8 cellular contexts compared by ENCODE assay signal in the genomic region with DNA sequence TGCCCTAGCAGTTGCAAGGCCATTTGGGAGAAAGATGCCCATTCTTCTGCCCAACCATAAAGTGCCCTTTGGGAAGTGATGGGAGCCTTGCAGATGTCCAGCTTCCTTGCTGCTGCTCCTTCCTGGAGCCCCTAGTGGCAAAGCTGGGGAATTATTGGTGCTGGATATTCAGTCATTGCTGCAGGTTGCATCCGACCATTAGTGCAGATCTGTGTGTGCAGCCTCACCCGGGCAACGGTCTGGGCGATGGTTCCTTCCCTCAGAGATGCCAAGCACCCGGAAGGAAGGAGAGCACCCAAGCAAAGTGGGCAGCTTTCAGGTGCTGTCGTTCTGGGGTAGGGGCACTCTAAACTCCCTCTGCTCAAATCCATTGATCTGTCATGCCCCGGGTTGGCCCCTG.
A peak's percentile ranks its signal among the peaks of the same experiment; 100 is the strongest.
DNase-seq lines count a peak whose midpoint lies in the region; ATAC-seq and TF ChIP-seq lines count a peak whose summit lies in the region.

No MANE protein-coding gene starts in this region.

- no peak overlapping the region for H3K27ac Mint-ChIP-seq in stimulated activated memory B cell treated with anti-CD40 and anti-IgM and Interleukin-4, amounts not matched to agents 10 μg/mL and 1 μg/mL and 100 μg/mL, for 72 hours

- H4K91ac ChIP-seq in mesenchymal stem cell (ENCODE audit: low read length) = no peak overlapping the region

- no peak overlapping the region for H2BK5ac ChIP-seq in mesenchymal stem cell (ENCODE audit: low read depth, low read length, poor library complexity, severe bottlenecking)

- H3K4me3 ChIP-seq in GM12865 (ENCODE audit: low read depth, low read length) (no peak overlapping the region), colonic mucosa (no peak overlapping the region), mesenchymal stem cell (ENCODE audit: insufficient read depth in 1 of 2, low read depth in 1 of 2, low read length in 2 of 2) (no peak overlapping the region)

- H3K9me3 ChIP-seq in colonic mucosa (no peaks in the 10 kb centered on the region), mesenchymal stem cell (ENCODE audit: control insufficient read depth, low read length) (no peaks in the 10 kb centered on the region)

- H3K4ac ChIP-seq in mesenchymal stem cell (ENCODE audit: low read depth in 1 of 2, low read length in 2 of 2) = no peak overlapping the region

- H3K9ac ChIP-seq in colonic mucosa (ENCODE audit: low read depth in 2 of 2, low read length in 2 of 2) = no peak overlapping the region
- no peak overlapping the region for H3K9ac ChIP-seq in mesenchymal stem cell (ENCODE audit: low read length)

- H3K14ac ChIP-seq in mesenchymal stem cell (ENCODE audit: low read length in 2 of 2) = no peak overlapping the region

- no peaks in the 10 kb centered on the region for H3K36me3 ChIP-seq in colonic mucosa
- no peaks in the 10 kb centered on the region for H3K36me3 ChIP-seq in mesenchymal stem cell (ENCODE audit: control insufficient read depth in 1 of 2, insufficient read depth in 2 of 2, low read depth in 1 of 2, low read length in 2 of 2)

- H3K9me3 Mint-ChIP-seq in stimulated activated memory B cell treated with anti-CD40 and anti-IgM and Interleukin-4, amounts not matched to agents 10 μg/mL and 1 μg/mL and 100 μg/mL, for 72 hours = no peaks in the 10 kb centered on the region

- no peak overlapping the region for H3K18ac ChIP-seq in mesenchymal stem cell (ENCODE audit: low read depth in 1 of 2, low read length in 2 of 2)

- 41% methylated on average over 7 of the region's 7 CpGs for WGBS in mesenchymal stem cell

- H2BK15ac ChIP-seq in mesenchymal stem cell (ENCODE audit: low read depth, poor library complexity, severe bottlenecking) = no peak overlapping the region

- H3K4me1 Mint-ChIP-seq in stimulated activated memory B cell treated with anti-CD40 and anti-IgM and Interleukin-4, amounts not matched to agents 10 μg/mL and 1 μg/mL and 100 μg/mL, for 72 hours = no peaks in the 10 kb centered on the region

- DNase-seq in 8988T = peak; percentile 67
- DNase-seq in GM12865 (ENCODE audit: low read depth) = peak; percentile 30
- DNase-seq in NCI-H345 (lab: John Stamatoyannopoulos, UW) = peak; percentile 44
- peak; percentile 20 for DNase-seq in colonic mucosa
- DNase-seq in mesenchymal stem cell = peak; percentile 43

- TF ChIP-seq CTCF in GM12865 (IDR thresholded peaks at IDR 0.05; ENCODE audit: insufficient read depth, low read depth, low read length, missing control alignments) = peak; percentile 73
- peak; percentile 56 for TF ChIP-seq CTCF in colonic mucosa (IDR thresholded peaks at IDR 0.05)

- H3K27ac ChIP-seq in colonic mucosa (no peak overlapping the region), mesenchymal stem cell (ENCODE audit: low read length, poor library complexity, severe bottlenecking) (no peak overlapping the region)

- no peak overlapping the region for H2BK12ac ChIP-seq in mesenchymal stem cell (ENCODE audit: low read length in 2 of 2)

- no peaks in the 10 kb centered on the region for H3K79me1 ChIP-seq in mesenchymal stem cell (replicated peaks; ENCODE audit: low read length, poor library complexity, severe bottlenecking)

- H4K8ac ChIP-seq in mesenchymal stem cell (ENCODE audit: low read length) = no peak overlapping the region

- no peak overlapping the region for H3K23ac ChIP-seq in mesenchymal stem cell (ENCODE audit: low read length in 2 of 2)

- H3K27me3 ChIP-seq in colonic mucosa (no peaks in the 10 kb centered on the region), mesenchymal stem cell (ENCODE audit: control insufficient read depth in 1 of 2, insufficient read depth in 1 of 2, low read length in 2 of 2) (peaks cover 0 to 30% of the 10 kb centered on the region in 2 experiments)

- no peak overlapping the region for H3K4me2 ChIP-seq in mesenchymal stem cell (ENCODE audit: low read length, poor library complexity, severe bottlenecking)

- no peak overlapping the region for H2BK120ac ChIP-seq in mesenchymal stem cell (ENCODE audit: low read depth, low read length)

- no peak overlapping the region for H2AK5ac ChIP-seq in mesenchymal stem cell (ENCODE audit: low read length, severe bottlenecking)

- intact Hi-C loops in colonic mucosa (cut with DNase I) = loop anchor here (10.0 kb wide), 1 partner anchor 1001 kb away; no protein-coding TSS in a partner anchor

- no peaks in the 10 kb centered on the region for H3K4me1 ChIP-seq in colonic mucosa
- H3K4me1 ChIP-seq in mesenchymal stem cell (ENCODE audit: control insufficient read depth, insufficient read depth, low read depth, low read length) = peaks cover 18% of the 10 kb centered on the region

- no peaks in the 10 kb centered on the region for H3K36me3 Mint-ChIP-seq in stimulated activated memory B cell treated with anti-CD40 and anti-IgM and Interleukin-4, amounts not matched to agents 10 μg/mL and 1 μg/mL and 100 μg/mL, for 72 hours

- H3K4me3 Mint-ChIP-seq in stimulated activated memory B cell treated with anti-CD40 and anti-IgM and Interleukin-4, amounts not matched to agents 10 μg/mL and 1 μg/mL and 100 μg/mL, for 72 hours = no peak overlapping the region

- H3K27me3 Mint-ChIP-seq in stimulated activated memory B cell treated with anti-CD40 and anti-IgM and Interleukin-4, amounts not matched to agents 10 μg/mL and 1 μg/mL and 100 μg/mL, for 72 hours = peaks cover 58% of the 10 kb centered on the region

- no peak overlapping the region for H2AFZ ChIP-seq in mesenchymal stem cell (ENCODE audit: low read depth, low read length)

- ATAC-seq in stimulated activated memory B cell treated with anti-CD40 and anti-IgM and Interleukin-4, amounts not matched to agents 10 μg/mL and 1 μg/mL and 100 μg/mL, for 72 hours = no peak
- ATAC-seq in GM19023 (IDR thresholded peaks at IDR 0.05; ENCODE audit: unreplicated experiment) (no peak), HG03565 (IDR thresholded peaks at IDR 0.05; ENCODE audit: unreplicated experiment) (no peak)
